In the genomic region with DNA sequence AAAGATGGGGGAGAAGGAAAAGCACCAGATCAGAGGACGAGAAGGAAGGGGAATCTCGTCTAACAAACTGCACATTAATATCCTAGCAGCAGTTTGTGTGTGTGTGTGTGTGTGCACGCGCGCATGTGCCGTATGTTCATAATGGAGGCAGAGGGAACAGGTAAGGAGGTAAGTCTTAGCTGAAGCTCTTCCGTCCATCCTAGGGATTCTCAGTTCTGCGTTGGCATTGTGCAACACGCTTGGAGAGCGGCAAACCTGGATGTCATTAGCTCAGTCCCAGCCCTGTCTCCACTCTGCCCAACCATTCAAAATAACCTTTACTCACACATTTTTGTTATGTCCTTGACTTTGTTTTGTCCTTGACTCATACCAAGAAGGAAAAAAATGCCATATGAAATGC, we compare ENCODE assay signal across 11 cellular contexts. TPM values are rescaled to one million over a fixed set of nuclear protein-coding genes. Genes with fewer than 3 reads are reported as not detected.
A peak's percentile ranks its signal among the peaks of the same experiment; 100 is the strongest.
DNase-seq lines count a peak whose midpoint lies in the region; TF ChIP-seq lines count a peak whose summit lies in the region.
"Had no signal": no experiment of that assay in that cellular context is flagged by ENCODE, and none has a peak within 500 bp of the region (broad histone marks: within the 10 kb centered on the region; RNA-seq: fewer than 3 reads in every experiment).

No MANE protein-coding gene starts in this region.

- no peaks in the 10 kb centered on the region for H3K27me3 ChIP-seq in suprapubic skin
- H3K27me3 ChIP-seq: brain microvascular endothelial cell had no signal

- DNase-seq in DMS53 (lab: John Stamatoyannopoulos, UW) (peak; percentile 48), DMS53 treated with DMSO at 0.1 percent for 48 hours (lab: John Stamatoyannopoulos, UW; ENCODE audit: unreplicated experiment) (no peak), suprapubic skin (ENCODE audit: low spot score in 2 of 2) (peak; percentile 69 to 77), T1000 (lab: John Stamatoyannopoulos, UW) (no peak)
- DNase-seq: activated B cell treated with CpG ODN at 0.5 μM for 24 hours; activated T-cell treated with anti-CD3 and anti-CD28 coated beads, Interleukin-2, amount 50 U/mL, for 48 hours; brain microvascular endothelial cell; NCI-H1092 treated with DMSO at 0.1 percent for 48 hours; NCI-H526 treated with DMSO at 0.1 percent for 48 hours; SHP77 had no signal

- no peak for TF ChIP-seq EP300 in suprapubic skin (IDR thresholded peaks at IDR 0.05)

- H3K36me3 ChIP-seq in suprapubic skin = peaks cover 23% of the 10 kb centered on the region
- H3K36me3 ChIP-seq: brain microvascular endothelial cell had no signal

- H3K9me3 ChIP-seq in suprapubic skin = no peaks in the 10 kb centered on the region

- 64% methylated on average over 10 of the region's 10 CpGs for WGBS in suprapubic skin

- H3K4me1 ChIP-seq in suprapubic skin = peaks cover 50% of the 10 kb centered on the region

- no peak overlapping the region for H3K4me3 ChIP-seq in suprapubic skin

- H3K27ac ChIP-seq in suprapubic skin = peak overlapping the region; percentile 90
- H3K27ac ChIP-seq: 22Rv1, brain microvascular endothelial cell had no signal

- no peak for TF ChIP-seq POLR2A in suprapubic skin (IDR thresholded peaks at IDR 0.05)

- no peak for TF ChIP-seq CTCF in suprapubic skin (IDR thresholded peaks at IDR 0.05)

RNA-seq across cellular contexts. Expression of a gene that starts 1.6 kb away (rescaled TPM):
- total RNA-seq in suprapubic skin = 100 to 1,000 TPM in 2 of 4 donors, 10 to 100 TPM in 2; 70.2 to 166 (median 95.4) TPM

RNA-seq across cellular contexts. Expression of a gene that starts 15.1 kb away (rescaled TPM):
- 10 to 100 TPM; 28.5 to 50.8 (median 34.7) TPM for total RNA-seq in suprapubic skin

RNA-seq across cellular contexts. Expression of a gene that starts 33.4 kb away (rescaled TPM):
- 10 to 100 TPM; 62.6 to 99.6 (median 65.6) TPM for total RNA-seq in suprapubic skin

RNA-seq across cellular contexts. Expression of a gene that starts 34.8 kb away (rescaled TPM):
- total RNA-seq in suprapubic skin = 1 to 10 TPM in 1 of 4 donors, under 1 TPM in 1, not detected in 2; 0.98 to 2.1 TPM
- total RNA-seq: activated B cell treated with CpG ODN at 0.5 μM for 24 hours had no signal

RNA-seq across cellular contexts. Expression of a gene that starts 36.3 kb away (rescaled TPM):
- total RNA-seq in suprapubic skin = 10 to 100 TPM; 29.9 to 69.8 (median 39.1) TPM

Comparison
In these comparisons a context has a peak if more than half of its experiments do, and no peak if none do; other contexts are left out.
1. DNase-seq: peak in DMS53 (single experiment) and suprapubic skin (2 of 2); none in DMS53 treated with DMSO at 0.1 percent for 48 hours (single experiment) and T1000 (single experiment).